ENCODE assay signal across 1 cellular context in the genomic region with DNA sequence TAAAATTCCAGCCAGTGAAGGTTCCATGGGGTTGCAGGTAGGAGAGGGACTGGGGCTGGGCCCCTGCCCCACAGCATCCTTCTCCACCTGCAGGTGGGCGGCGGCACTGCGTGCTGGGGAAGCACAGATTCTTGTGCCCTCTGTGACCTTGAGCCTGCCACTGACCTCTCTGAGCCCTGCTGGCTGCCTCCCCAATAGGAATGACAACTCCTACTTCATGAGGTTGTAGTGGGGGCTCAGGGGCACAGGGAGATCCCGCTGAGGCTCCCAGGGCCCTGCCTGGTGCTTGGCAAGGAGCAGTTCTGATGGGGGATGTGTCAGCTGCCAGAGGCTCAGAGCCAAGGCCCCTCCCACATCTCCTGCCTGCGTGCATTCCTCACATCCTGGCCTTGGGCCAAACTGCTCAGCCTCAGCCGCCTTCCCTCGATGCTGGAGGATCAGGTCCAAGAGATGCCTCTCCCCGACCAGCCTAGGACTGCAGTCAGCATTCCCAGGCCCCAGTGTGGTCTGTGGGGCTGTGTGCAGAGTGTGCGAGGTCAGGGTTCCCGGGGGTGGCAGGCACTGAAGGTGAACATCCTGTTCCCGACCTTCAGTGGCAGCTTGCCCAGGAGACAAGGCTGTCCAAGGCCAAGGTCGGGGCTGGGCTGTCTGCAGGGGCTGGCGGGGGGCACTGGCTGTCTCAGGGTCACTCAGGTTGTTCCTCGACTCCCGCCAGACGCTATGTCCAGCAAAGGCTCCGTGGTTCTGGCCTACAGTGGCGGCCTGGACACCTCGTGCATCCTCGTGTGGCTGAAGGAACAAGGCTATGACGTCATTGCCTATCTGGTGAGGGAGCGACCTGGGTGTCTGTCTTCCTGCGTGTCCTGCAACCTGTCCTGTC.
TF ChIP-seq lines count a peak whose summit lies in the region.

No MANE protein-coding gene starts in this region.

TF ChIP-seq in HepG2, 621 proteins besides CTCF, POLR2A, EP300 and RAD21 (continued from another document and continues in another):
- TF ChIP-seq, protein P1, sequence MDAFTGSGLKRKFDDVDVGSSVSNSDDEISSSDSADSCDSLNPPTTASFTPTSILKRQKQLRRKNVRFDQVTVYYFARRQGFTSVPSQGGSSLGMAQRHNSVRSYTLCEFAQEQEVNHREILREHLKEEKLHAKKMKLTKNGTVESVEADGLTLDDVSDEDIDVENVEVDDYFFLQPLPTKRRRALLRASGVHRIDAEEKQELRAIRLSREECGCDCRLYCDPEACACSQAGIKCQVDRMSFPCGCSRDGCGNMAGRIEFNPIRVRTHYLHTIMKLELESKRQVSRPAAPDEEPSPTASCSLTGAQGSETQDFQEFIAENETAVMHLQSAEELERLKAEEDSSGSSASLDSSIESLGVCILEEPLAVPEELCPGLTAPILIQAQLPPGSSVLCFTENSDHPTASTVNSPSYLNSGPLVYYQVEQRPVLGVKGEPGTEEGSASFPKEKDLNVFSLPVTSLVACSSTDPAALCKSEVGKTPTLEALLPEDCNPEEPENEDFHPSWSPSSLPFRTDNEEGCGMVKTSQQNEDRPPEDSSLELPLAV (CRISPR knock-in tag; conservative IDR thresholded peaks at IDR 0.05; ENCODE audit: low read depth): no peak
- TF ChIP-seq STAT5B (CRISPR knock-in tag; IDR thresholded peaks at IDR 0.05): no peak
- TF ChIP-seq ZNF367 (CRISPR knock-in tag; IDR thresholded peaks at IDR 0.05; ENCODE audit: borderline replicate concordance): no peak
- TF ChIP-seq TGIF2 (CRISPR knock-in tag; IDR thresholded peaks at IDR 0.05): no peak
- TF ChIP-seq, protein P2, sequence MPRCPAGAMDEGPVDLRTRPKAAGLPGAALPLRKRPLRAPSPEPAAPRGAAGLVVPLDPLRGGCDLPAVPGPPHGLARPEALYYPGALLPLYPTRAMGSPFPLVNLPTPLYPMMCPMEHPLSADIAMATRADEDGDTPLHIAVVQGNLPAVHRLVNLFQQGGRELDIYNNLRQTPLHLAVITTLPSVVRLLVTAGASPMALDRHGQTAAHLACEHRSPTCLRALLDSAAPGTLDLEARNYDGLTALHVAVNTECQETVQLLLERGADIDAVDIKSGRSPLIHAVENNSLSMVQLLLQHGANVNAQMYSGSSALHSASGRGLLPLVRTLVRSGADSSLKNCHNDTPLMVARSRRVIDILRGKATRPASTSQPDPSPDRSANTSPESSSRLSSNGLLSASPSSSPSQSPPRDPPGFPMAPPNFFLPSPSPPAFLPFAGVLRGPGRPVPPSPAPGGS (CRISPR knock-in tag; IDR thresholded peaks at IDR 0.05): peak; percentile 43; the same call in 1 of the 2 replicates
- no peak for TF ChIP-seq MAZ (IDR thresholded peaks at IDR 0.05; ENCODE audit: borderline replicate concordance, low read depth, low read length)
- TF ChIP-seq MAZ (CRISPR knock-in tag; IDR thresholded peaks at IDR 0.05; ENCODE audit: low read depth): peak; percentile 29; the same call in 1 of the 2 replicates
- TF ChIP-seq, protein P3, sequence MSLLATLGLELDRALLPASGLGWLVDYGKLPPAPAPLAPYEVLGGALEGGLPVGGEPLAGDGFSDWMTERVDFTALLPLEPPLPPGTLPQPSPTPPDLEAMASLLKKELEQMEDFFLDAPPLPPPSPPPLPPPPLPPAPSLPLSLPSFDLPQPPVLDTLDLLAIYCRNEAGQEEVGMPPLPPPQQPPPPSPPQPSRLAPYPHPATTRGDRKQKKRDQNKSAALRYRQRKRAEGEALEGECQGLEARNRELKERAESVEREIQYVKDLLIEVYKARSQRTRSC (CRISPR knock-in tag; IDR thresholded peaks at IDR 0.05; ENCODE audit: low read depth): no peak
- TF ChIP-seq MXD4 (CRISPR knock-in tag; IDR thresholded peaks at IDR 0.05): no peak
- TF ChIP-seq HMG20B (CRISPR knock-in tag; conservative IDR thresholded peaks at IDR 0.05): no peak
- no peak for TF ChIP-seq ZNF263 (CRISPR knock-in tag; IDR thresholded peaks at IDR 0.05)
- TF ChIP-seq TOPORS (CRISPR knock-in tag; IDR thresholded peaks at IDR 0.05): no peak
- TF ChIP-seq ATM (IDR thresholded peaks at IDR 0.05; ENCODE audit: borderline replicate concordance): no peak
- TF ChIP-seq, protein P4, sequence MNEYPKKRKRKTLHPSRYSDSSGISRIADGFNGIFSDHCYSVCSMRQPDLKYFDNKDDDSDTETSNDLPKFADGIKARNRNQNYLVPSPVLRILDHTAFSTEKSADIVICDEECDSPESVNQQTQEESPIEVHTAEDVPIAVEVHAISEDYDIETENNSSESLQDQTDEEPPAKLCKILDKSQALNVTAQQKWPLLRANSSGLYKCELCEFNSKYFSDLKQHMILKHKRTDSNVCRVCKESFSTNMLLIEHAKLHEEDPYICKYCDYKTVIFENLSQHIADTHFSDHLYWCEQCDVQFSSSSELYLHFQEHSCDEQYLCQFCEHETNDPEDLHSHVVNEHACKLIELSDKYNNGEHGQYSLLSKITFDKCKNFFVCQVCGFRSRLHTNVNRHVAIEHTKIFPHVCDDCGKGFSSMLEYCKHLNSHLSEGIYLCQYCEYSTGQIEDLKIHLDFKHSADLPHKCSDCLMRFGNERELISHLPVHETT (CRISPR knock-in tag; conservative IDR thresholded peaks at IDR 0.05): no peak
- TF ChIP-seq ZNF12 (CRISPR knock-in tag; IDR thresholded peaks at IDR 0.05): no peak
- TF ChIP-seq RORA (CRISPR knock-in tag; IDR thresholded peaks at IDR 0.05): no peak
- TF ChIP-seq SMAD9 (CRISPR knock-in tag; IDR thresholded peaks at IDR 0.05): no peak
- TF ChIP-seq ZNF235 (CRISPR knock-in tag; IDR thresholded peaks at IDR 0.05; ENCODE audit: borderline replicate concordance): no peak
- TF ChIP-seq SIN3B (IDR thresholded peaks at IDR 0.05; ENCODE audit: low read length): no peak
- TF ChIP-seq JDP2 (CRISPR knock-in tag; IDR thresholded peaks at IDR 0.05; ENCODE audit: borderline replicate concordance): no peak
- no peak for TF ChIP-seq NFIC (IDR thresholded peaks at IDR 0.05; ENCODE audit: low read length)
- TF ChIP-seq REL (CRISPR knock-in tag; conservative IDR thresholded peaks at IDR 0.05): no peak
- TF ChIP-seq RFXAP (CRISPR knock-in tag; IDR thresholded peaks at IDR 0.05; ENCODE audit: borderline replicate concordance): no peak
- TF ChIP-seq HOXA3 (CRISPR knock-in tag; IDR thresholded peaks at IDR 0.05): 0 out of 2 replicates have a peak, but pooled peaks have one; percentile 16
- no peak for TF ChIP-seq ERF (CRISPR knock-in tag; IDR thresholded peaks at IDR 0.05)
- TF ChIP-seq ZFP82 (CRISPR knock-in tag; IDR thresholded peaks at IDR 0.05; ENCODE audit: borderline replicate concordance): no peak
- TF ChIP-seq, protein P5, sequence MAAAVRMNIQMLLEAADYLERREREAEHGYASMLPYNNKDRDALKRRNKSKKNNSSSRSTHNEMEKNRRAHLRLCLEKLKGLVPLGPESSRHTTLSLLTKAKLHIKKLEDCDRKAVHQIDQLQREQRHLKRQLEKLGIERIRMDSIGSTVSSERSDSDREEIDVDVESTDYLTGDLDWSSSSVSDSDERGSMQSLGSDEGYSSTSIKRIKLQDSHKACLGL (CRISPR knock-in tag; IDR thresholded peaks at IDR 0.05): no peak
- TF ChIP-seq, protein P6, sequence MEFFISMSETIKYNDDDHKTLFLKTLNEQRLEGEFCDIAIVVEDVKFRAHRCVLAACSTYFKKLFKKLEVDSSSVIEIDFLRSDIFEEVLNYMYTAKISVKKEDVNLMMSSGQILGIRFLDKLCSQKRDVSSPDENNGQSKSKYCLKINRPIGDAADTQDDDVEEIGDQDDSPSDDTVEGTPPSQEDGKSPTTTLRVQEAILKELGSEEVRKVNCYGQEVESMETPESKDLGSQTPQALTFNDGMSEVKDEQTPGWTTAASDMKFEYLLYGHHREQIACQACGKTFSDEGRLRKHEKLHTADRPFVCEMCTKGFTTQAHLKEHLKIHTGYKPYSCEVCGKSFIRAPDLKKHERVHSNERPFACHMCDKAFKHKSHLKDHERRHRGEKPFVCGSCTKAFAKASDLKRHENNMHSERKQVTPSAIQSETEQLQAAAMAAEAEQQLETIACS (CRISPR knock-in tag; IDR thresholded peaks at IDR 0.05): no peak
- TF ChIP-seq ARNTL (CRISPR knock-in tag; IDR thresholded peaks at IDR 0.05): no peak
- no peak for TF ChIP-seq KDM4B (CRISPR knock-in tag; IDR thresholded peaks at IDR 0.05)
- TF ChIP-seq, protein P7, sequence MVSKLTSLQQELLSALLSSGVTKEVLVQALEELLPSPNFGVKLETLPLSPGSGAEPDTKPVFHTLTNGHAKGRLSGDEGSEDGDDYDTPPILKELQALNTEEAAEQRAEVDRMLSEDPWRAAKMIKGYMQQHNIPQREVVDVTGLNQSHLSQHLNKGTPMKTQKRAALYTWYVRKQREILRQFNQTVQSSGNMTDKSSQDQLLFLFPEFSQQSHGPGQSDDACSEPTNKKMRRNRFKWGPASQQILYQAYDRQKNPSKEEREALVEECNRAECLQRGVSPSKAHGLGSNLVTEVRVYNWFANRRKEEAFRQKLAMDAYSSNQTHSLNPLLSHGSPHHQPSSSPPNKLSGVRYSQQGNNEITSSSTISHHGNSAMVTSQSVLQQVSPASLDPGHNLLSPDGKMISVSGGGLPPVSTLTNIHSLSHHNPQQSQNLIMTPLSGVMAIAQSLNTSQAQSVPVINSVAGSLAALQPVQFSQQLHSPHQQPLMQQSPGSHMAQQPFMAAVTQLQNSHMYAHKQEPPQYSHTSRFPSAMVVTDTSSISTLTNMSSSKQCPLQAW (CRISPR knock-in tag; IDR thresholded peaks at IDR 0.05): no peak
- TF ChIP-seq MED1 (CRISPR knock-in tag; IDR thresholded peaks at IDR 0.05): 0 out of 2 replicates have a peak, but pooled peaks have one; percentile 18
- TF ChIP-seq RXRB (CRISPR knock-in tag; IDR thresholded peaks at IDR 0.05; ENCODE audit: borderline replicate concordance): peak; percentile 55
- no peak for TF ChIP-seq SCMH1 (CRISPR knock-in tag; IDR thresholded peaks at IDR 0.05; ENCODE audit: borderline replicate concordance)
- TF ChIP-seq ZBTB8A (CRISPR knock-in tag; IDR thresholded peaks at IDR 0.05; ENCODE audit: borderline replicate concordance, low read depth): no peak
- no peak for TF ChIP-seq JUN (CRISPR knock-in tag; IDR thresholded peaks at IDR 0.05)
- TF ChIP-seq, protein P8, sequence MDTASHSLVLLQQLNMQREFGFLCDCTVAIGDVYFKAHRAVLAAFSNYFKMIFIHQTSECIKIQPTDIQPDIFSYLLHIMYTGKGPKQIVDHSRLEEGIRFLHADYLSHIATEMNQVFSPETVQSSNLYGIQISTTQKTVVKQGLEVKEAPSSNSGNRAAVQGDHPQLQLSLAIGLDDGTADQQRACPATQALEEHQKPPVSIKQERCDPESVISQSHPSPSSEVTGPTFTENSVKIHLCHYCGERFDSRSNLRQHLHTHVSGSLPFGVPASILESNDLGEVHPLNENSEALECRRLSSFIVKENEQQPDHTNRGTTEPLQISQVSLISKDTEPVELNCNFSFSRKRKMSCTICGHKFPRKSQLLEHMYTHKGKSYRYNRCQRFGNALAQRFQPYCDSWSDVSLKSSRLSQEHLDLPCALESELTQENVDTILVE (CRISPR knock-in tag; IDR thresholded peaks at IDR 0.05): no peak
- TF ChIP-seq ELF4 (CRISPR knock-in tag; IDR thresholded peaks at IDR 0.05; ENCODE audit: borderline replicate concordance): no peak
- no peak for TF ChIP-seq GPN1 (CRISPR knock-in tag; IDR thresholded peaks at IDR 0.05; ENCODE audit: borderline replicate concordance)
- TF ChIP-seq ZNF768 (CRISPR knock-in tag; IDR thresholded peaks at IDR 0.05): peak; percentile 95
- TF ChIP-seq, protein P9, sequence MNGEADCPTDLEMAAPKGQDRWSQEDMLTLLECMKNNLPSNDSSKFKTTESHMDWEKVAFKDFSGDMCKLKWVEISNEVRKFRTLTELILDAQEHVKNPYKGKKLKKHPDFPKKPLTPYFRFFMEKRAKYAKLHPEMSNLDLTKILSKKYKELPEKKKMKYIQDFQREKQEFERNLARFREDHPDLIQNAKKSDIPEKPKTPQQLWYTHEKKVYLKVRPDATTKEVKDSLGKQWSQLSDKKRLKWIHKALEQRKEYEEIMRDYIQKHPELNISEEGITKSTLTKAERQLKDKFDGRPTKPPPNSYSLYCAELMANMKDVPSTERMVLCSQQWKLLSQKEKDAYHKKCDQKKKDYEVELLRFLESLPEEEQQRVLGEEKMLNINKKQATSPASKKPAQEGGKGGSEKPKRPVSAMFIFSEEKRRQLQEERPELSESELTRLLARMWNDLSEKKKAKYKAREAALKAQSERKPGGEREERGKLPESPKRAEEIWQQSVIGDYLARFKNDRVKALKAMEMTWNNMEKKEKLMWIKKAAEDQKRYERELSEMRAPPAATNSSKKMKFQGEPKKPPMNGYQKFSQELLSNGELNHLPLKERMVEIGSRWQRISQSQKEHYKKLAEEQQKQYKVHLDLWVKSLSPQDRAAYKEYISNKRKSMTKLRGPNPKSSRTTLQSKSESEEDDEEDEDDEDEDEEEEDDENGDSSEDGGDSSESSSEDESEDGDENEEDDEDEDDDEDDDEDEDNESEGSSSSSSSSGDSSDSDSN (CRISPR knock-in tag; IDR thresholded peaks at IDR 0.05): no peak
- TF ChIP-seq GZF1 (CRISPR knock-in tag; IDR thresholded peaks at IDR 0.05): no peak
- no peak for TF ChIP-seq CEBPB (IDR thresholded peaks at IDR 0.05; ENCODE audit: borderline replicate concordance, low read depth, low read length)
- TF ChIP-seq ZNF224 (CRISPR knock-in tag; IDR thresholded peaks at IDR 0.05): 0 out of 2 replicates have a peak, but pooled peaks have one; percentile 22
- TF ChIP-seq ZBTB7B (CRISPR knock-in tag; IDR thresholded peaks at IDR 0.05): no peak
- TF ChIP-seq, protein P10, sequence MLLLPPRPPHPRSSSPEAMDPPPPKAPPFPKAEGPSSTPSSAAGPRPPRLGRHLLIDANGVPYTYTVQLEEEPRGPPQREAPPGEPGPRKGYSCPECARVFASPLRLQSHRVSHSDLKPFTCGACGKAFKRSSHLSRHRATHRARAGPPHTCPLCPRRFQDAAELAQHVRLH (CRISPR knock-in tag; IDR thresholded peaks at IDR 0.05; ENCODE audit: borderline replicate concordance, low read depth): no peak
- TF ChIP-seq, protein P11, sequence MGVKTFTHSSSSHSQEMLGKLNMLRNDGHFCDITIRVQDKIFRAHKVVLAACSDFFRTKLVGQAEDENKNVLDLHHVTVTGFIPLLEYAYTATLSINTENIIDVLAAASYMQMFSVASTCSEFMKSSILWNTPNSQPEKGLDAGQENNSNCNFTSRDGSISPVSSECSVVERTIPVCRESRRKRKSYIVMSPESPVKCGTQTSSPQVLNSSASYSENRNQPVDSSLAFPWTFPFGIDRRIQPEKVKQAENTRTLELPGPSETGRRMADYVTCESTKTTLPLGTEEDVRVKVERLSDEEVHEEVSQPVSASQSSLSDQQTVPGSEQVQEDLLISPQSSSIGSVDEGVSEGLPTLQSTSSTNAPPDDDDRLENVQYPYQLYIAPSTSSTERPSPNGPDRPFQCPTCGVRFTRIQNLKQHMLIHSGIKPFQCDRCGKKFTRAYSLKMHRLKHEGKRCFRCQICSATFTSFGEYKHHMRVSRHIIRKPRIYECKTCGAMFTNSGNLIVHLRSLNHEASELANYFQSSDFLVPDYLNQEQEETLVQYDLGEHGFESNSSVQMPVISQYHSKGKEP (CRISPR knock-in tag; IDR thresholded peaks at IDR 0.05): no peak
- TF ChIP-seq NR3C1 (CRISPR knock-in tag; IDR thresholded peaks at IDR 0.05): no peak
- TF ChIP-seq ZNF777 (CRISPR knock-in tag; IDR thresholded peaks at IDR 0.05): no peak
- TF ChIP-seq ZNF260 (CRISPR knock-in tag; IDR thresholded peaks at IDR 0.05; ENCODE audit: borderline replicate concordance, low read depth): no peak
- TF ChIP-seq, protein P12, sequence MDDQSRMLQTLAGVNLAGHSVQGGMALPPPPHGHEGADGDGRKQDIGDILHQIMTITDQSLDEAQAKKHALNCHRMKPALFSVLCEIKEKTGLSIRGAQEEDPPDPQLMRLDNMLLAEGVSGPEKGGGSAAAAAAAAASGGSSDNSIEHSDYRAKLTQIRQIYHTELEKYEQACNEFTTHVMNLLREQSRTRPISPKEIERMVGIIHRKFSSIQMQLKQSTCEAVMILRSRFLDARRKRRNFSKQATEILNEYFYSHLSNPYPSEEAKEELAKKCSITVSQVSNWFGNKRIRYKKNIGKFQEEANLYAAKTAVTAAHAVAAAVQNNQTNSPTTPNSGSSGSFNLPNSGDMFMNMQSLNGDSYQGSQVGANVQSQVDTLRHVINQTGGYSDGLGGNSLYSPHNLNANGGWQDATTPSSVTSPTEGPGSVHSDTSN (CRISPR knock-in tag; IDR thresholded peaks at IDR 0.05; ENCODE audit: borderline replicate concordance): no peak
- TF ChIP-seq ARNT (IDR thresholded peaks at IDR 0.05): no peak
